In the genomic region with DNA sequence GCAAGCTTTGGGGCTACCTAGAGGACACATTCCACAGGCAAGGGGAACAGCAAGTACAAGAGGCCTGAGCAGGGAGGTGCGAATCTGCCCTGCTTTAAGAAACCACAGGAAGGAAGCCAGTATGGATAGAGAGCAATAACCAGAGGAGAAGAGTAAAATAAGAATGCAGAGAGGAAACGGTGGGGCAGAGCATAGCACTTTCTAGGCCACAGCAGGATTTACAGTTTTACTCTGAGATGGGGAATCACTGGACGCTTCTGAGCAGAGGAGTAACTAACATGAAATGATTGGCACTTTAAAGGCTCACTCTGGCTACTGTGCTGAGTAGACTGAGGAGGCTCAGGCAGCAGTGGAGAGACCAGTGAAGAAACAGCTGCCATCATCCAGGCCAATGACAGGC, we compare ENCODE assay signal across 13 cellular contexts. TPM values are rescaled to one million over a fixed set of nuclear protein-coding genes. Genes with fewer than 3 reads are reported as not detected.
DNase-seq lines count a peak whose midpoint lies in the region; ATAC-seq and TF ChIP-seq lines count a peak whose summit lies in the region.
"Had no signal": no experiment of that assay in that cellular context is flagged by ENCODE, and none has a peak within 500 bp of the region (broad histone marks: within the 10 kb centered on the region; RNA-seq: fewer than 3 reads in every experiment).

No MANE protein-coding gene starts in this region.

- no peaks in the 10 kb centered on the region for H3K36me3 ChIP-seq in breast epithelium

- H3K4me3 ChIP-seq in right cardiac atrium (ENCODE audit: low read length): no peak overlapping the region
- no peak overlapping the region for H3K4me3 ChIP-seq in breast epithelium
- H3K4me3 ChIP-seq: lung had no signal

- no peak for DNase-seq in CD4-positive, alpha-beta T cell
- peak; percentile 56 for DNase-seq in GM20000 (ENCODE audit: low spot score)
- peak in 2 of 34 experiments; percentile 11 to 25 for DNase-seq in T-cell
- no peak for DNase-seq in right cardiac atrium
- no peak for DNase-seq in cerebellar cortex (ENCODE audit: low spot score)
- no peak for DNase-seq in breast epithelium (ENCODE audit: low spot score in 2 of 2)
- DNase-seq in NCI-H446 treated with DMSO at 0.1 percent for 48 hours (lab: John Stamatoyannopoulos, UW): no peak
- DNase-seq: anterior cingulate cortex, NCI-H2029 treated with DMSO at 0.1 percent for 48 hours, occipital lobe had no signal

- H3K4me1 ChIP-seq in right cardiac atrium (ENCODE audit: control insufficient read depth, insufficient read depth, low read length) (peaks cover 24% of the 10 kb centered on the region), breast epithelium (peaks cover 0 to 6% of the 10 kb centered on the region in 2 donors)

- no peaks in the 10 kb centered on the region for H3K9me3 Mint-ChIP-seq in CD4-positive, alpha-beta T cell
- no peaks in the 10 kb centered on the region for H3K9me3 Mint-ChIP-seq in T-cell
- H3K9me3 Mint-ChIP-seq: stimulated activated memory B cell treated with anti-CD40 and anti-IgM and Interleukin-4, amounts not matched to agents 10 μg/mL and 1 μg/mL and 100 μg/mL, for 72 hours had no signal

- no peaks in the 10 kb centered on the region for H3K9me3 ChIP-seq in CD4-positive, alpha-beta T cell (ENCODE audit: control insufficient read depth, low read length)
- H3K9me3 ChIP-seq in right cardiac atrium (ENCODE audit: control insufficient read depth, low read length) (no peaks in the 10 kb centered on the region), breast epithelium (no peaks in the 10 kb centered on the region)

- H3K4me3 Mint-ChIP-seq in CD4-positive, alpha-beta T cell: no peak overlapping the region
- no peak overlapping the region for H3K4me3 Mint-ChIP-seq in T-cell
- H3K4me3 Mint-ChIP-seq: stimulated activated memory B cell treated with anti-CD40 and anti-IgM and Interleukin-4, amounts not matched to agents 10 μg/mL and 1 μg/mL and 100 μg/mL, for 72 hours had no signal

- no peak overlapping the region for H3K27ac Mint-ChIP-seq in CD4-positive, alpha-beta T cell
- no peak overlapping the region for H3K27ac Mint-ChIP-seq in T-cell
- H3K27ac Mint-ChIP-seq: stimulated activated memory B cell treated with anti-CD40 and anti-IgM and Interleukin-4, amounts not matched to agents 10 μg/mL and 1 μg/mL and 100 μg/mL, for 72 hours had no signal

- H3K4me1 Mint-ChIP-seq in CD4-positive, alpha-beta T cell (ENCODE audit: low read depth): peaks cover 19% of the 10 kb centered on the region
- H3K4me1 Mint-ChIP-seq in T-cell: peaks cover 13 to 36% (median 15%) of the 10 kb centered on the region in 3 donors

- ATAC-seq in CD4-positive, alpha-beta T cell (ENCODE audit: poor library complexity): peak; percentile 48
- ATAC-seq in T-cell (replicated peaks in 1 of 4) (peak; percentile 41 to 72 (median 54)), right cardiac atrium (peak; percentile 8 to 32), GM21717 (IDR thresholded peaks at IDR 0.05; ENCODE audit: unreplicated experiment) (no peak)
- ATAC-seq: stimulated activated memory B cell treated with anti-CD40 and anti-IgM and Interleukin-4, amounts not matched to agents 10 μg/mL and 1 μg/mL and 100 μg/mL, for 72 hours had no signal

- H3K36me3 Mint-ChIP-seq in CD4-positive, alpha-beta T cell (ENCODE audit: low read depth): peaks cover 24% of the 10 kb centered on the region
- H3K36me3 Mint-ChIP-seq in T-cell: peaks cover 13% of the 10 kb centered on the region
- H3K36me3 Mint-ChIP-seq: stimulated activated memory B cell treated with anti-CD40 and anti-IgM and Interleukin-4, amounts not matched to agents 10 μg/mL and 1 μg/mL and 100 μg/mL, for 72 hours had no signal

- intact Hi-C loops in CD4-positive, alpha-beta T cell (cut with DNase I, micrococcal nuclease): loop anchor here in 1 of 2 experiments (2.0 to 5.0 kb wide), 3 partner anchors 17 to 37 kb away; no protein-coding TSS in a partner anchor
- intact Hi-C loops in right cardiac atrium (cut with DNase I): no loop called here
- intact Hi-C loops in breast epithelium (cut with DNase I; ENCODE audit: low total_unique reads): no loop called here

- POLR2A ChIA-PET in CD4-positive, alpha-beta T cell (lab: Charles Lee): interaction anchor here (1.0 to 5.1 kb wide), 3 partner anchors 17 to 88 kb away, joined by 3 to 14 read pairs (median 5); no protein-coding TSS in a partner anchor
- POLR2A ChIA-PET in T-cell (lab: Charles Lee): no interaction called here

- peak overlapping the region; percentile 26 for H3K27ac ChIP-seq in CD4-positive, alpha-beta T cell (ENCODE audit: low read depth, low read length)
- H3K27ac ChIP-seq in right cardiac atrium (ENCODE audit: low read length) (no peak overlapping the region), breast epithelium (no peak overlapping the region)

- TF ChIP-seq CTCF in CD4-positive, alpha-beta T cell (IDR thresholded peaks at IDR 0.05): no peak
- TF ChIP-seq CTCF in GM20000 (IDR thresholded peaks at IDR 0.05; ENCODE audit: extremely low read depth, missing control alignments) (no peak), breast epithelium (IDR thresholded peaks at IDR 0.05) (no peak)

- CTCF ChIA-PET in CD4-positive, alpha-beta T cell (lab: Charles Lee): interaction anchor here (1.5 kb wide), 1 partner anchor 54 kb away, joined by 4 read pairs; no protein-coding TSS in a partner anchor
- CTCF ChIA-PET in T-cell (lab: Charles Lee): interaction anchor here in 1 of 2 donors (0.7 kb wide), 1 partner anchor 23 kb away, joined by 3 read pairs; no protein-coding TSS in a partner anchor

- no peaks in the 10 kb centered on the region for H3K27me3 ChIP-seq in CD4-positive, alpha-beta T cell (ENCODE audit: control insufficient read depth, insufficient read depth, low read length)
- no peaks in the 10 kb centered on the region for H3K27me3 ChIP-seq in right cardiac atrium (ENCODE audit: control insufficient read depth, insufficient read depth)
- H3K27me3 ChIP-seq in breast epithelium: no peaks in the 10 kb centered on the region

- 48% methylated on average over 3 of the region's 3 CpGs for WGBS in right cardiac atrium

- TF ChIP-seq POLR2A in breast epithelium (IDR thresholded peaks at IDR 0.05): no peak

- H3K27me3 Mint-ChIP-seq in CD4-positive, alpha-beta T cell: no peaks in the 10 kb centered on the region
- no peaks in the 10 kb centered on the region for H3K27me3 Mint-ChIP-seq in T-cell
- H3K27me3 Mint-ChIP-seq: stimulated activated memory B cell treated with anti-CD40 and anti-IgM and Interleukin-4, amounts not matched to agents 10 μg/mL and 1 μg/mL and 100 μg/mL, for 72 hours had no signal

RNA-seq across cellular contexts. Expression of a gene that starts 23.8 kb away (rescaled TPM):
- total RNA-seq in CD4-positive, alpha-beta T cell: 100 to 1,000 TPM; 201 to 208 TPM
- 100 to 1,000 TPM; 170 to 283 (median 177) TPM for total RNA-seq in T-cell
- total RNA-seq in right cardiac atrium: 10 to 100 TPM; 45.6 to 57.5 (median 53.4) TPM
- polyA plus RNA-seq in right cardiac atrium: 13.8 TPM
- 10 to 100 TPM; 37.9 to 54.0 (median 44.9) TPM for total RNA-seq in breast epithelium
